In genomic region chr7:42235734-42236133, GRCh38 we compare ENCODE assay signal across 10 cellular contexts. TPM values are rescaled to one million over a fixed set of nuclear protein-coding genes. Genes with fewer than 3 reads are reported as not detected.
A peak's percentile ranks its signal among the peaks of the same experiment; 100 is the strongest.
DNase-seq lines count a peak whose midpoint lies in the region; ATAC-seq and TF ChIP-seq lines count a peak whose summit lies in the region.
"Had no signal": no experiment of that assay in that cellular context is flagged by ENCODE, and none has a peak within 500 bp of the region (broad histone marks: within the 10 kb centered on the region; RNA-seq: fewer than 3 reads in every experiment).

No MANE protein-coding gene starts in this region.

- no peaks in the 10 kb centered on the region for H3K9me3 ChIP-seq in lung (ENCODE audit: control insufficient read depth in 2 of 2, insufficient read depth in 1 of 2, low read length in 1 of 2)

- ATAC-seq in lung (ENCODE audit: insufficient read depth, low FRiP score) (no peak), HG02852 (IDR thresholded peaks at IDR 0.05; ENCODE audit: unreplicated experiment) (no peak), GM19463 (IDR thresholded peaks at IDR 0.05; ENCODE audit: unreplicated experiment) (no peak), GM18867 (IDR thresholded peaks at IDR 0.05; ENCODE audit: unreplicated experiment) (no peak)

- intact Hi-C loops in activated naive CD4-positive, alpha-beta T cell treated with anti-CD3 and anti-CD28 coated beads for 36 hours (cut with micrococcal nuclease): loop anchor here (1.0 to 5.0 kb wide), 2 partner anchors 8 to 652 kb away; no protein-coding TSS in a partner anchor

- 7 to 8% methylated on average over 12 of the region's 12 CpGs for WGBS in lung, 2 donors
- WGBS in urinary bladder: 6% methylated on average over 12 of the region's 12 CpGs

- H3K27ac ChIP-seq in brain microvascular endothelial cell (no peak overlapping the region), lung (ENCODE audit: low read depth in 1 of 2, low read length in 1 of 2) (no peak overlapping the region), urinary bladder (ENCODE audit: low read depth) (no peak overlapping the region)

- peak overlapping the region; percentile 85 for H3K4me3 ChIP-seq in brain microvascular endothelial cell (ENCODE audit: low read depth, low read length)
- H3K4me3 ChIP-seq in lung: peak overlapping the region; percentile 73
- peak overlapping the region; percentile 78 for H3K4me3 ChIP-seq in urinary bladder (ENCODE audit: low read depth, low read length)

- no peak overlapping the region for H3K27ac Mint-ChIP-seq in activated naive CD4-positive, alpha-beta T cell treated with anti-CD3 and anti-CD28 coated beads for 36 hours

- H3K4me1 Mint-ChIP-seq in activated naive CD4-positive, alpha-beta T cell treated with anti-CD3 and anti-CD28 coated beads for 36 hours (ENCODE audit: low read depth): peaks cover 7% of the 10 kb centered on the region

- H3K36me3 ChIP-seq in brain microvascular endothelial cell (replicated peaks): no peaks in the 10 kb centered on the region
- H3K36me3 ChIP-seq in lung (ENCODE audit: control insufficient read depth in 2 of 2, insufficient read depth in 2 of 2, low read length in 2 of 2): no peaks in the 10 kb centered on the region
- H3K36me3 ChIP-seq in urinary bladder (ENCODE audit: insufficient read depth): no peaks in the 10 kb centered on the region

- DNase-seq in activated naive CD4-positive, alpha-beta T cell treated with anti-CD3 and anti-CD28 coated beads for 36 hours: no peak
- DNase-seq in activated naive CD4-positive, alpha-beta T cell treated with Interleukin-2 at 50 U/mL for 16 hours: no peak
- no peak for DNase-seq in brain microvascular endothelial cell
- no peak for DNase-seq in lung (ENCODE audit: low spot score)
- DNase-seq: activated gamma-delta T cell, GF-D8 had no signal

- TF ChIP-seq CTCF in brain microvascular endothelial cell (IDR thresholded peaks at IDR 0.05; ENCODE audit: low read depth, low read length, missing control alignments) (no peak), lung (IDR thresholded peaks at IDR 0.05; ENCODE audit: control extremely low read depth, extremely low read depth) (no peak)

- H3K27me3 Mint-ChIP-seq in activated naive CD4-positive, alpha-beta T cell treated with anti-CD3 and anti-CD28 coated beads for 36 hours (ENCODE audit: low read depth): peaks cover 63% of the 10 kb centered on the region

- H3K4me1 ChIP-seq in lung (ENCODE audit: control insufficient read depth in 2 of 2, insufficient read depth in 2 of 2, low read length in 2 of 2) (peaks cover 0 to 5% of the 10 kb centered on the region in 2 donors), urinary bladder (ENCODE audit: insufficient read depth) (no peaks in the 10 kb centered on the region)

- in situ Hi-C loops in brain microvascular endothelial cell (cut with HindIII; ENCODE audit: low pct_ligation_motif_present, low sequenced_read_pairs): loop anchor here (25.0 kb wide), 1 partner anchor 248 kb away; no protein-coding TSS in a partner anchor

- H3K4me3 Mint-ChIP-seq in activated naive CD4-positive, alpha-beta T cell treated with anti-CD3 and anti-CD28 coated beads for 36 hours: peak overlapping the region; percentile 64

- H3K9me3 Mint-ChIP-seq in activated naive CD4-positive, alpha-beta T cell treated with anti-CD3 and anti-CD28 coated beads for 36 hours: no peaks in the 10 kb centered on the region

- H3K27me3 ChIP-seq in brain microvascular endothelial cell (replicated peaks) (no peaks in the 10 kb centered on the region), lung (ENCODE audit: control insufficient read depth, insufficient read depth) (no peaks in the 10 kb centered on the region)

- no peaks in the 10 kb centered on the region for H3K36me3 Mint-ChIP-seq in activated naive CD4-positive, alpha-beta T cell treated with anti-CD3 and anti-CD28 coated beads for 36 hours (ENCODE audit: low read depth)

- CTCF ChIA-PET in activated naive CD4-positive, alpha-beta T cell treated with anti-CD3 and anti-CD28 coated beads for 36 hours (lab: Charles Lee): no interaction called here

RNA-seq across cellular contexts. Expression of gene GLI3, which starts 1.3 kb away (rescaled TPM):
- under 1 TPM; 0.24 to 0.32 TPM for total RNA-seq in activated naive CD4-positive, alpha-beta T cell treated with anti-CD3 and anti-CD28 coated beads for 36 hours
- 10 to 100 TPM; 18.4 to 23.4 TPM for total RNA-seq in lung
- polyA plus RNA-seq in lung: 1 to 10 TPM; 2.0 to 2.2 TPM
- total RNA-seq in urinary bladder: 23.2 TPM
- polyA plus RNA-seq in urinary bladder: 8.1 TPM

Comparison
In these comparisons a context has a peak if more than half of its experiments do, and no peak if none do; other contexts are left out.
1. RNA of gene GLI3, which starts 1.3 kb away (total RNA-seq): 18.4 to 23.4 TPM in lung and 23.2 TPM in urinary bladder (single experiment); 0.24 to 0.32 TPM in activated naive CD4-positive, alpha-beta T cell treated with anti-CD3 and anti-CD28 coated beads for 36 hours; every median in the first group is over 10 times any median in the second.
2. Peak in every context shown above with its lines, with median percentiles within 50 percentile points of each other: H3K4me3 ChIP-seq.